22 cellular contexts compared by ENCODE assay signal in genomic region chr4:6107114-6107791, GRCh38.
DNase-seq lines count a peak whose midpoint lies in the region; ATAC-seq and TF ChIP-seq lines count a peak whose summit lies in the region.
"Had no signal": no experiment of that assay in that cellular context is flagged by ENCODE, and none has a peak within 500 bp of the region (broad histone marks: within the 10 kb centered on the region; RNA-seq: fewer than 3 reads in every experiment).

No MANE protein-coding gene starts in this region.

- H3K36me3 Mint-ChIP-seq in stimulated activated effector memory CD8-positive, alpha-beta T cell treated with anti-CD3 and anti-CD28 coated beads, Interleukin-12 subunit alpha, Interleukin-12 subunit beta, amount 100 ng/mL, for 72 hours = peaks cover 77% of the 10 kb centered on the region
- peaks cover 2% of the 10 kb centered on the region for H3K36me3 Mint-ChIP-seq in activated naive CD4-positive, alpha-beta T cell treated with anti-CD3 and anti-CD28 coated beads, Interleukin-2, amount 10 ng/mL, durations not matched to agents 7 days and 5 days

- no peaks in the 10 kb centered on the region for H3K9me3 Mint-ChIP-seq in stimulated activated effector memory CD8-positive, alpha-beta T cell treated with anti-CD3 and anti-CD28 coated beads, Interleukin-12 subunit alpha, Interleukin-12 subunit beta, amount 100 ng/mL, for 72 hours
- H3K9me3 Mint-ChIP-seq in activated naive CD4-positive, alpha-beta T cell treated with anti-CD3 and anti-CD28 coated beads, Interleukin-2, amount 10 ng/mL, durations not matched to agents 7 days and 5 days = no peaks in the 10 kb centered on the region

- peaks cover 22% of the 10 kb centered on the region for H3K27me3 Mint-ChIP-seq in activated naive CD4-positive, alpha-beta T cell treated with anti-CD3 and anti-CD28 coated beads, Interleukin-2, amount 10 ng/mL, durations not matched to agents 7 days and 5 days

- H3K36me3 ChIP-seq in left ventricle myocardium inferior = no peaks in the 10 kb centered on the region
- H3K36me3 ChIP-seq: HAP-1 had no signal

- H3K27ac ChIP-seq in VCaP = peak overlapping the region; percentile 52
- no peak overlapping the region for H3K27ac ChIP-seq in left ventricle myocardium inferior (replicated peaks)
- H3K27ac ChIP-seq: HL-60, SK-N-MC had no signal

- H3K4me3 Mint-ChIP-seq in stimulated activated effector memory CD8-positive, alpha-beta T cell treated with anti-CD3 and anti-CD28 coated beads, Interleukin-12 subunit alpha, Interleukin-12 subunit beta, amount 100 ng/mL, for 72 hours = no peak overlapping the region
- no peak overlapping the region for H3K4me3 Mint-ChIP-seq in activated naive CD4-positive, alpha-beta T cell treated with anti-CD3 and anti-CD28 coated beads, Interleukin-2, amount 10 ng/mL, durations not matched to agents 7 days and 5 days

- no peaks in the 10 kb centered on the region for H3K4me1 Mint-ChIP-seq in stimulated activated effector memory CD8-positive, alpha-beta T cell treated with anti-CD3 and anti-CD28 coated beads, Interleukin-12 subunit alpha, Interleukin-12 subunit beta, amount 100 ng/mL, for 72 hours
- H3K4me1 Mint-ChIP-seq in activated naive CD4-positive, alpha-beta T cell treated with anti-CD3 and anti-CD28 coated beads, Interleukin-2, amount 10 ng/mL, durations not matched to agents 7 days and 5 days = no peaks in the 10 kb centered on the region

- intact Hi-C loops in left ventricle myocardium inferior (cut with micrococcal nuclease) = no loop called here

- ATAC-seq in left lobe of liver (no peak), GM19351 (IDR thresholded peaks at IDR 0.05; ENCODE audit: unreplicated experiment) (no peak)
- ATAC-seq in stimulated activated effector memory CD8-positive, alpha-beta T cell treated with anti-CD3 and anti-CD28 coated beads, Interleukin-12 subunit alpha, Interleukin-12 subunit beta, amount 100 ng/mL, for 72 hours = no peak

- peaks cover 80% of the 10 kb centered on the region for H3K27me3 ChIP-seq in left ventricle myocardium inferior (ENCODE audit: low read depth)

- no peak for TF ChIP-seq CTCF in VCaP (conservative IDR thresholded peaks at IDR 0.05)
- TF ChIP-seq CTCF in left ventricle myocardium inferior (IDR thresholded peaks at IDR 0.05; ENCODE audit: borderline replicate concordance) = no peak

- DNase-seq in NCI-H146 (lab: John Stamatoyannopoulos, UW) = peak; percentile 61
- DNase-seq in left lobe of liver (ENCODE audit: low spot score) = peak; percentile 18
- DNase-seq in stimulated activated effector memory CD8-positive, alpha-beta T cell treated with anti-CD3 and anti-CD28 coated beads, Interleukin-12 subunit alpha, Interleukin-12 subunit beta, amount 100 ng/mL, for 72 hours (ENCODE audit: low spot score in 2 of 2) = no peak
- no peak for DNase-seq in left ventricle myocardium inferior
- DNase-seq in activated naive CD4-positive, alpha-beta T cell treated with anti-CD3 and anti-CD28 coated beads, Interleukin-2, amount 10 ng/mL, durations not matched to agents 7 days and 5 days = no peak
- DNase-seq: ACHN, C1 segment of cervical spinal cord, DMS79, IMR-90, Karpas-422, NCI-H1048, NCI-H1436 treated with DMSO at 0.1 percent for 48 hours, NCI-H2081, NCI-H446 treated with DMSO at 0.1 percent for 48 hours, NCI-H748 treated with DMSO at 0.1 percent for 48 hours, OCI-M1, SHP77 had no signal

- H3K27ac Mint-ChIP-seq in stimulated activated effector memory CD8-positive, alpha-beta T cell treated with anti-CD3 and anti-CD28 coated beads, Interleukin-12 subunit alpha, Interleukin-12 subunit beta, amount 100 ng/mL, for 72 hours = peak overlapping the region; percentile 43
- no peak overlapping the region for H3K27ac Mint-ChIP-seq in activated naive CD4-positive, alpha-beta T cell treated with anti-CD3 and anti-CD28 coated beads, Interleukin-2, amount 10 ng/mL, durations not matched to agents 7 days and 5 days

- peaks cover 6% of the 10 kb centered on the region for H3K9me3 ChIP-seq in left ventricle myocardium inferior (replicated peaks)
- H3K9me3 ChIP-seq: HAP-1 had no signal

- no peaks in the 10 kb centered on the region for H3K4me1 ChIP-seq in left ventricle myocardium inferior
- H3K4me1 ChIP-seq: HAP-1 had no signal

- CTCF ChIA-PET in activated naive CD4-positive, alpha-beta T cell treated with anti-CD3 and anti-CD28 coated beads, Interleukin-2, amount 10 ng/mL, durations not matched to agents 7 days and 5 days (lab: Charles Lee) = interaction anchor here (0.6 kb wide), 1 partner anchor 74 kb away, joined by 3 read pairs; no protein-coding TSS in a partner anchor

- no peak overlapping the region for H3K4me3 ChIP-seq in left ventricle myocardium inferior
- H3K4me3 ChIP-seq: HAP-1, SK-N-MC had no signal

Comparison
In these comparisons a context has a peak if more than half of its experiments do, and no peak if none do; other contexts are left out.
1. DNase-seq: peak in NCI-H146 (single experiment) and left lobe of liver (single experiment); none in stimulated activated effector memory CD8-positive, alpha-beta T cell treated with anti-CD3 and anti-CD28 coated beads, Interleukin-12 subunit alpha, Interleukin-12 subunit beta, amount 100 ng/mL, for 72 hours (0 of 2), left ventricle myocardium inferior (single experiment) and activated naive CD4-positive, alpha-beta T cell treated with anti-CD3 and anti-CD28 coated beads, Interleukin-2, amount 10 ng/mL, durations not matched to agents 7 days and 5 days (single experiment).